ENCODE assay signal across 14 cellular contexts in genomic region chr15:90126022-90126421, GRCh38. TPM values are rescaled to one million over a fixed set of nuclear protein-coding genes. Genes with fewer than 3 reads are reported as not detected.
A peak's percentile ranks its signal among the peaks of the same experiment; 100 is the strongest.
DNase-seq lines count a peak whose midpoint lies in the region; ATAC-seq, FAIRE-seq and TF ChIP-seq lines count a peak whose summit lies in the region.
"Had no signal": no experiment of that assay in that cellular context is flagged by ENCODE, and none has a peak within 500 bp of the region (broad histone marks: within the 10 kb centered on the region; RNA-seq: fewer than 3 reads in every experiment).

No MANE protein-coding gene starts in this region.

- H3K4ac ChIP-seq in H9 (ENCODE audit: low read depth, low read length) = no peak overlapping the region

- H3K4me1 ChIP-seq in A549 (peaks cover 14% of the 10 kb centered on the region), H9 (ENCODE audit: insufficient read depth, low read length) (peaks cover 6% of the 10 kb centered on the region; the same call in 1 of the 2 replicates), pancreas (peaks cover 0 to 6% (median 0%) of the 10 kb centered on the region in 3 donors)
- H3K4me1 ChIP-seq: Caco-2 had no signal

- H3K79me2 ChIP-seq in H9 (ENCODE audit: insufficient read depth, low read length) = no peaks in the 10 kb centered on the region

- H2BK120ac ChIP-seq in H9 (ENCODE audit: low read depth, low read length, poor library complexity, severe bottlenecking) = no peak overlapping the region

- H3K4me2 ChIP-seq in A549 (peak overlapping the region; percentile 49; the same call in 2 of the 3 replicates), H9 (ENCODE audit: insufficient read depth, insufficient read length, low read length) (no peak overlapping the region)

- H3K56ac ChIP-seq in H9 (ENCODE audit: insufficient read length, low read depth, low read length) = no peak overlapping the region

- H2BK5ac ChIP-seq in H9 (ENCODE audit: insufficient read length, low read length) = no peak overlapping the region

- FAIRE-seq in A549 (lab: Jason Lieb, UNC) (no peak), pancreas (lab: Jason Lieb, UNC) (no peak)

- H3K36me3 ChIP-seq in pancreas = no peaks in the 10 kb centered on the region

- no peak for TF ChIP-seq RAD21 in A549 (conservative IDR thresholded peaks at IDR 0.05 in 1 of 2, IDR thresholded peaks at IDR 0.05 in 1 of 2)

- no peak overlapping the region for H3K4me3 Mint-ChIP-seq in H9
- no peak overlapping the region for H3K4me3 Mint-ChIP-seq in naive thymus-derived CD8-positive, alpha-beta T cell
- H3K4me3 Mint-ChIP-seq: B cell; CD4-positive, CD25-positive, alpha-beta regulatory T cell had no signal

- H3K23me2 ChIP-seq in H9 (ENCODE audit: insufficient read length, low read depth, low read length, poor library complexity, severe bottlenecking) = no peaks in the 10 kb centered on the region

- H4K5ac ChIP-seq in H9 (ENCODE audit: insufficient read length, low read depth, low read length) = no peak overlapping the region

- no peak overlapping the region for H3K23ac ChIP-seq in H9 (ENCODE audit: insufficient read length, low read depth, low read length)

- TF ChIP-seq POLR2A in A549 (IDR thresholded peaks at IDR 0.05; ENCODE audit: low read length) = no peak

- no peak overlapping the region for H4K8ac ChIP-seq in H9 (replicated peaks; ENCODE audit: insufficient read length, low read depth, low read length)

- WGBS in A549 (ENCODE audit: missing lambda C conversion rate) = 70% methylated on average over 6 of the region's 6 CpGs
- no CpG with 5 or more reads among the region's 6 CpGs for WGBS in H9 (ENCODE audit: extremely low coverage, insufficient read length, low lambda C conversion rate)
- 28 to 34% methylated on average over 6 of the region's 6 CpGs for WGBS in pancreas, 2 donors

- H3K79me1 ChIP-seq in H9 (ENCODE audit: insufficient read depth, low read depth, low read length, poor library complexity, severe bottlenecking) = no peaks in the 10 kb centered on the region

- H3K27ac ChIP-seq in A549 (no peak overlapping the region), H9 (ENCODE audit: insufficient read length, low read depth, low read length) (no peak overlapping the region), pancreas (peak overlapping the region in 1 of 4 donors; percentile 15)

- no peak overlapping the region for H2BK15ac ChIP-seq in H9 (ENCODE audit: low read depth, low read length)

- H3K4me1 Mint-ChIP-seq in H9 = peaks cover 14 to 17% of the 10 kb centered on the region in 2 experiments
- H3K4me1 Mint-ChIP-seq in naive thymus-derived CD8-positive, alpha-beta T cell = no peaks in the 10 kb centered on the region
- H3K4me1 Mint-ChIP-seq: CD4-positive, CD25-positive, alpha-beta regulatory T cell had no signal

- no peaks in the 10 kb centered on the region for H3K9me3 Mint-ChIP-seq in H9
- no peaks in the 10 kb centered on the region for H3K9me3 Mint-ChIP-seq in naive thymus-derived CD8-positive, alpha-beta T cell

- no peaks in the 10 kb centered on the region for H3K36me3 Mint-ChIP-seq in H9 (ENCODE audit: insufficient read depth in 1 of 3, low read depth in 3 of 3)
- H3K36me3 Mint-ChIP-seq in naive thymus-derived CD8-positive, alpha-beta T cell = no peaks in the 10 kb centered on the region
- H3K36me3 Mint-ChIP-seq: CD4-positive, CD25-positive, alpha-beta regulatory T cell had no signal

- H3K27me3 ChIP-seq in H9 (ENCODE audit: insufficient read depth, low read length) (no peaks in the 10 kb centered on the region), pancreas (no peaks in the 10 kb centered on the region)

- no peak; a peak in 1 of 6 replicates for ATAC-seq in A549
- peak; percentile 65 to 84 (median 78) for ATAC-seq in pancreas
- ATAC-seq in naive thymus-derived CD8-positive, alpha-beta T cell = no peak
- ATAC-seq: HCT116 had no signal

- H3K9ac ChIP-seq in H9 (ENCODE audit: extremely low read depth, insufficient read length, low read length) = no peak overlapping the region

- H3T11ph ChIP-seq in H9 (ENCODE audit: low read length) = no peak overlapping the region

- no peak overlapping the region for H2BK20ac ChIP-seq in H9 (ENCODE audit: low read depth, low read length, poor library complexity, severe bottlenecking)

- no peak overlapping the region for H3K18ac ChIP-seq in H9 (ENCODE audit: insufficient read length, low read depth, low read length)

- peak overlapping the region in 2 of 3 experiments; percentile 1 to 35; a peak in 1 of 7 replicates for H3K27ac Mint-ChIP-seq in H9
- no peak overlapping the region for H3K27ac Mint-ChIP-seq in naive thymus-derived CD8-positive, alpha-beta T cell
- H3K27ac Mint-ChIP-seq: B cell had no signal

- POLR2A ChIA-PET in A549 (lab: Yijun Ruan, JAX) = no interaction called here
- POLR2A ChIA-PET in naive thymus-derived CD8-positive, alpha-beta T cell (lab: Charles Lee) = no interaction called here

- H4K20me1 ChIP-seq in H9 (ENCODE audit: control insufficient read depth, insufficient read depth, insufficient read length) = no peaks in the 10 kb centered on the region

- no peak for TF ChIP-seq CTCF in A549 (IDR thresholded peaks at IDR 0.05)
- no peak for TF ChIP-seq CTCF in H9 (conservative IDR thresholded peaks at IDR 0.05)
- TF ChIP-seq CTCF in pancreas (IDR thresholded peaks at IDR 0.05) = no peak

- no peak overlapping the region for H4K91ac ChIP-seq in H9 (ENCODE audit: insufficient read length, low read depth, low read length)

- peaks cover 4% of the 10 kb centered on the region for H3K27me3 Mint-ChIP-seq in H9 (ENCODE audit: low read depth)
- H3K27me3 Mint-ChIP-seq in naive thymus-derived CD8-positive, alpha-beta T cell = peaks cover 1 to 17% (median 5%) of the 10 kb centered on the region in 5 donors

- intact Hi-C loops in pancreas (cut with DNase I) = no loop called here

- no peak overlapping the region for H2BK12ac ChIP-seq in H9 (ENCODE audit: insufficient read length, low read depth, low read length)

- no peak overlapping the region for H2AK5ac ChIP-seq in H9 (ENCODE audit: insufficient read length, low read length)

- H3K9me3 ChIP-seq in A549 (no peaks in the 10 kb centered on the region), H9 (ENCODE audit: control insufficient read depth, low read depth, low read length) (no peaks in the 10 kb centered on the region), pancreas (no peaks in the 10 kb centered on the region)
- H3K9me3 ChIP-seq: Caco-2 had no signal

- TF ChIP-seq EP300 in A549 (IDR thresholded peaks at IDR 0.05) = no peak

- H3K4me3 ChIP-seq in A549 (no peak overlapping the region), pancreas (no peak overlapping the region)

- CTCF ChIA-PET in A549 (lab: Yijun Ruan, JAX) = interaction anchor here (0.5 to 2.7 kb wide), 5 partner anchors 15 to 228 kb away, joined by 3 to 11 read pairs (median 5); partner anchors contain the start of gene IDH2

- H3K14ac ChIP-seq in H9 (ENCODE audit: insufficient read depth, low read length) = no peak overlapping the region

- peak in 1 of 2 experiments; percentile 39 for DNase-seq in A549 (ENCODE audit: low read depth in 1 of 2, low spot score in 1 of 2)
- DNase-seq in H9 = no peak
- DNase-seq in left kidney (ENCODE audit: low read depth, low spot score) = peak; percentile 18
- DNase-seq in pancreas = peak in 4 of 6 donors; percentile 54 to 81 (median 66)
- DNase-seq in EL = no peak
- DNase-seq in NCI-H774 (lab: John Stamatoyannopoulos, UW) = no peak
- DNase-seq in naive thymus-derived CD8-positive, alpha-beta T cell = no peak
- DNase-seq: Caco-2; CD4-positive, CD25-positive, alpha-beta regulatory T cell; NCI-H187; NCI-H526 treated with DMSO at 0.1 percent for 48 hours; SIG-M5 had no signal

- no peak overlapping the region for H2AFZ ChIP-seq in H9 (ENCODE audit: low read length)

TF ChIP-seq in A549, 52 proteins besides CTCF, POLR2A, EP300 and RAD21 (continues in another document):
- TF ChIP-seq TP53 (CRISPR knock-in tag; IDR thresholded peaks at IDR 0.05) (no peak), ZSCAN20 (CRISPR knock-in tag; IDR thresholded peaks at IDR 0.05) (no peak), PBX3 (IDR thresholded peaks at IDR 0.05) (no peak), NFE2L2 (conservative IDR thresholded peaks at IDR 0.05; ENCODE audit: low read length) (no peak), USF2 (IDR thresholded peaks at IDR 0.05) (no peak), CHD2 (IDR thresholded peaks at IDR 0.05; ENCODE audit: low read length, partially characterized antibody) (no peak), FOSL2 (IDR thresholded peaks at IDR 0.05) (no peak), FOSL2 (CRISPR knock-in tag; IDR thresholded peaks at IDR 0.05) (no peak)

RNA-seq across cellular contexts. Expression of gene IDH2, which starts 23.8 kb away (rescaled TPM):
- polyA plus RNA-seq in A549 (2011; rRNA removed) = 31.8 and 37.7 TPM in 2 replicates
- 32.9 and 45.4 TPM in 2 replicates for polyA plus RNA-seq in A549 (2012; cell fraction: cytosol; rRNA removed)
- polyA plus RNA-seq in A549 (2012; cell fraction: nucleus; rRNA removed) = 39.0 and 45.7 TPM in 2 replicates
- 29.9 to 32.8 TPM (median 32.2 TPM) in 3 replicates for polyA plus RNA-seq in A549 (2017; fragmentation: RNase III; extraction: RNeasy Plus Mini Kit Qiagen cat#74134 plus additional on column Dnase treatment)
- polyA minus RNA-seq in A549 (2011; rRNA and poly(A)+ RNA removed) = 55.3 and 58.2 TPM in 2 replicates
- 57.7 and 62.5 TPM in 2 replicates for total RNA-seq in H9 (2021)
- total RNA-seq in pancreas = 100 to 1,000 TPM; 107 to 128 (median 114) TPM
- polyA plus RNA-seq in pancreas = 10 to 100 TPM; 53.6 to 55.7 TPM
- total RNA-seq in naive thymus-derived CD8-positive, alpha-beta T cell = 10 to 100 TPM; 26.9 to 29.6 TPM
- 10 to 100 TPM; 71.5 to 97.7 (median 80.1) TPM for polyA plus RNA-seq in naive thymus-derived CD8-positive, alpha-beta T cell

Comparison
In these comparisons a context has a peak if more than half of its experiments do, and no peak if none do; other contexts are left out.
1. ATAC-seq: peak in pancreas (4 of 4); none in A549 (0 of 2) and naive thymus-derived CD8-positive, alpha-beta T cell (0 of 2).
2. DNase-seq: peak in left kidney (single experiment) and pancreas (4 of 6); none in H9 (single experiment), EL (single experiment), NCI-H774 (single experiment) and naive thymus-derived CD8-positive, alpha-beta T cell (0 of 10).
3. H3K27ac Mint-ChIP-seq: peak in H9 (2 of 3); none in naive thymus-derived CD8-positive, alpha-beta T cell (0 of 10).